ENCODE assay signal across 8 cellular contexts in the genomic region with DNA sequence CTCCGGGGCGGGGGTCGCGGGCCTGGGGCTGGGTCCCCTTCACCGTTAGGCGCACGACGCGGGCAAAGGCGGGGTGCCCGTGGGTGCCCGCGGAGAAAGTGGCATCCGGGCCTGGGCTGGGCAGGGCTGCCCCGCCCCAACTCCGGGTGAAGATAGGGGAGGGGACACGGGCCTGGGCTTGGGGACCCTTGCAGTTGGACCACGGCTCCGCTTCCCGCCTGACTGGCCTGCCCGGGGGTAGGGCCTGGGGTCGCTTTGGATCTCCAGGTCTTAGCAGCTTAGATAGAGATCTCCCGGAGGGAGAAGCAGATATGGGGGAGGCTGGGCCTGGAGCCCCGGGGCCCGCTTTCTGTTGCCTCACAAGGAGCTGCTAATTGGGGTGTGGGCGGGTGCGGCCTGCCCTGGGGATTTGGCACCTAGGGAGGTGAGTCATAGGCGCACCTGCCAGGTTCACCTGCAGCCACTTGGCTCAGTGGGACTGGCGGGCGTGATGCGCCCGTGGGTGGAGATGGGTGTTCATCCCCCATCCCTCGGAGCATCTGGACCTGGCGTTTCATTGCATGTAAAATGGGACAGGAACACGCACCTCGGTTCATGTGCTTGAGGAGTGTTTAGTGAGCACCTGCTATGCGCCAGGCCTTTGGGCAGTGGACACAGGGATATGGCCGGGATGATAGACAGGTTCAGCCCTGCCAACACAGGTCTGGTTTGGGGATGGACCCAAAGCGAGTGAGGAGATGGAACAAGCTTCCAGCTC. TPM values are rescaled to one million over a fixed set of nuclear protein-coding genes. Genes with fewer than 3 reads are reported as not detected.
DNase-seq lines count a peak whose midpoint lies in the region; ATAC-seq and TF ChIP-seq lines count a peak whose summit lies in the region.

No MANE protein-coding gene starts in this region.

- H3K9me3 Mint-ChIP-seq in activated T-cell treated with anti-CD3 and anti-CD28 coated beads, Interleukin-2, amount 50 U/mL, for 72 hours: no peaks in the 10 kb centered on the region

- DNase-seq in heart right ventricle (peak in 1 of 2 donors; percentile 24), left ventricle myocardium superior (no peak), LoVo (ENCODE audit: low spot score) (peak; percentile 67), germinal center (ENCODE audit: low spot score) (peak; percentile 37), gastrocnemius medialis (no peak)
- peak; percentile 40 to 41 for DNase-seq in activated T-cell treated with anti-CD3 and anti-CD28 coated beads, Interleukin-2, amount 50 U/mL, for 72 hours

- in situ Hi-C loops in gastrocnemius medialis (cut with MboI; ENCODE audit: low sequenced_read_pairs in 4 of 4): loop anchor here in 1 of 4 donors (10.0 kb wide), 1 partner anchor 45 kb away; no protein-coding TSS in a partner anchor

- H3K4me1 ChIP-seq in heart right ventricle (peaks cover 14 to 60% (median 57%) of the 10 kb centered on the region in 9 donors), gastrocnemius medialis (peaks cover 27 to 29% of the 10 kb centered on the region in 2 donors)

- H3K27me3 Mint-ChIP-seq in activated T-cell treated with anti-CD3 and anti-CD28 coated beads, Interleukin-2, amount 50 U/mL, for 72 hours (ENCODE audit: low read depth): peaks cover 8% of the 10 kb centered on the region

- H3K4me3 ChIP-seq in heart right ventricle: peak overlapping the region; percentile 83 to 98 (median 94)
- H3K4me3 ChIP-seq in gastrocnemius medialis: peak overlapping the region; percentile 67 to 93 (median 79)

- peaks cover 1 to 8% of the 10 kb centered on the region in 2 donors for H3K36me3 Mint-ChIP-seq in activated T-cell treated with anti-CD3 and anti-CD28 coated beads, Interleukin-2, amount 50 U/mL, for 72 hours (ENCODE audit: insufficient read depth in 2 of 2)

- H3K27ac ChIP-seq in heart right ventricle: peak overlapping the region; percentile 31 to 92 (median 72)
- peak overlapping the region in 3 of 4 donors; percentile 66 to 87 (median 78) for H3K27ac ChIP-seq in gastrocnemius medialis

- H3K36me3 ChIP-seq in heart right ventricle: peaks cover 0 to 29% (median 8%) of the 10 kb centered on the region in 9 donors
- H3K36me3 ChIP-seq in gastrocnemius medialis: peaks cover 0 to 11% of the 10 kb centered on the region in 2 donors

- 5 to 7% methylated on average over 39 of the region's 39 CpGs for WGBS in heart right ventricle, 2 donors

- H3K27ac Mint-ChIP-seq in activated T-cell treated with anti-CD3 and anti-CD28 coated beads, Interleukin-2, amount 50 U/mL, for 72 hours: peak overlapping the region; percentile 74

- peak overlapping the region; percentile 90 to 98 for H3K4me3 Mint-ChIP-seq in activated T-cell treated with anti-CD3 and anti-CD28 coated beads, Interleukin-2, amount 50 U/mL, for 72 hours

- H3K9me3 ChIP-seq in heart right ventricle (no peaks in the 10 kb centered on the region), gastrocnemius medialis (no peaks in the 10 kb centered on the region)

- peaks cover 42% of the 10 kb centered on the region for H3K4me1 Mint-ChIP-seq in activated T-cell treated with anti-CD3 and anti-CD28 coated beads, Interleukin-2, amount 50 U/mL, for 72 hours (ENCODE audit: low read depth)

- TF ChIP-seq CTCF in heart right ventricle (IDR thresholded peaks at IDR 0.05) (no peak), gastrocnemius medialis (IDR thresholded peaks at IDR 0.05 in 4 of 5, conservative IDR thresholded peaks at IDR 0.05 in 1 of 5) (no peak)

- ATAC-seq in heart right ventricle (no peak), left ventricle myocardium superior (no peak), gastrocnemius medialis (no peak), HG03520 (IDR thresholded peaks at IDR 0.05; ENCODE audit: unreplicated experiment) (no peak), HG03135 (IDR thresholded peaks at IDR 0.05; ENCODE audit: unreplicated experiment) (no peak)
- peak; percentile 53 to 56 for ATAC-seq in activated T-cell treated with anti-CD3 and anti-CD28 coated beads, Interleukin-2, amount 50 U/mL, for 72 hours (replicated peaks in 1 of 2)

- H3K27me3 ChIP-seq in heart right ventricle (no peaks in the 10 kb centered on the region), gastrocnemius medialis (no peaks in the 10 kb centered on the region)

- intact Hi-C loops in heart right ventricle (cut with DNase I) (loop anchor here in 1 of 10 donors (5.0 kb wide), 1 partner anchor 57 kb away; no protein-coding TSS in a partner anchor), left ventricle myocardium superior (cut with micrococcal nuclease) (no loop called here), gastrocnemius medialis (cut with DNase I; ENCODE audit: low total_unique reads) (no loop called here)

- TF ChIP-seq POLR2A in gastrocnemius medialis (IDR thresholded peaks at IDR 0.05): no peak

RNA-seq across cellular contexts. Expression of gene MAP1S, which starts 0.6 kb away (rescaled TPM):
- total RNA-seq in heart right ventricle (10 to 100 TPM; 20.7 to 48.7 (median 27.1) TPM), left ventricle myocardium superior (25.5 TPM), gastrocnemius medialis (10 to 100 TPM; 20.0 to 61.5 (median 35.1) TPM)
- polyA plus RNA-seq in heart right ventricle: 10 to 100 TPM; 20.4 to 25.7 TPM
- total RNA-seq in activated T-cell treated with anti-CD3 and anti-CD28 coated beads, Interleukin-2, amount 50 U/mL, for 72 hours: 10 to 100 TPM; 59.5 to 69.9 TPM

RNA-seq across cellular contexts. Expression of gene FCHO1, which starts 31.4 kb away (rescaled TPM):
- total RNA-seq in heart right ventricle: 1 to 10 TPM in 4 of 10 donors, under 1 TPM in 6; 0.21 to 2.6 (median 0.83) TPM
- under 1 TPM; 0.44 to 0.61 TPM for polyA plus RNA-seq in heart right ventricle
- 0.97 TPM for total RNA-seq in left ventricle myocardium superior
- 10 to 100 TPM; 70.8 to 93.9 TPM for total RNA-seq in activated T-cell treated with anti-CD3 and anti-CD28 coated beads, Interleukin-2, amount 50 U/mL, for 72 hours
- total RNA-seq in gastrocnemius medialis: 1 to 10 TPM in 1 of 4 donors, under 1 TPM in 2, not detected in 1; 0.13 to 2.1 (median 0.51) TPM

RNA-seq across cellular contexts. Expression of gene UNC13A, which starts 31.8 kb away (rescaled TPM):
- total RNA-seq in heart right ventricle (under 1 TPM in 8 of 10 donors, not detected in 2; 0.02 to 0.72 (median 0.06) TPM), left ventricle myocardium superior (not detected), gastrocnemius medialis (not detected)
- under 1 TPM; 0.03 to 0.44 TPM for polyA plus RNA-seq in heart right ventricle
- under 1 TPM; 0.31 to 0.32 TPM for total RNA-seq in activated T-cell treated with anti-CD3 and anti-CD28 coated beads, Interleukin-2, amount 50 U/mL, for 72 hours

Comparison
In these comparisons a context has a peak if more than half of its experiments do, and no peak if none do; other contexts are left out.
1. ATAC-seq: peak in activated T-cell treated with anti-CD3 and anti-CD28 coated beads, Interleukin-2, amount 50 U/mL, for 72 hours (2 of 2); none in heart right ventricle (0 of 8), left ventricle myocardium superior (single experiment), gastrocnemius medialis (0 of 2), HG03520 (single experiment) and HG03135 (single experiment).
2. DNase-seq: peak in LoVo (single experiment), activated T-cell treated with anti-CD3 and anti-CD28 coated beads, Interleukin-2, amount 50 U/mL, for 72 hours (2 of 2) and germinal center (single experiment); none in left ventricle myocardium superior (single experiment) and gastrocnemius medialis (0 of 2).
3. RNA of gene FCHO1, which starts 31.4 kb away (total RNA-seq): 70.8 to 93.9 TPM in activated T-cell treated with anti-CD3 and anti-CD28 coated beads, Interleukin-2, amount 50 U/mL, for 72 hours; 0.97 TPM in left ventricle myocardium superior (single experiment), 0.21 to 2.6 TPM in heart right ventricle and 0.13 to 2.1 TPM in gastrocnemius medialis; every median in the first group is over 10 times any median in the second.